8 cellular contexts compared by ENCODE assay signal in the genomic region with DNA sequence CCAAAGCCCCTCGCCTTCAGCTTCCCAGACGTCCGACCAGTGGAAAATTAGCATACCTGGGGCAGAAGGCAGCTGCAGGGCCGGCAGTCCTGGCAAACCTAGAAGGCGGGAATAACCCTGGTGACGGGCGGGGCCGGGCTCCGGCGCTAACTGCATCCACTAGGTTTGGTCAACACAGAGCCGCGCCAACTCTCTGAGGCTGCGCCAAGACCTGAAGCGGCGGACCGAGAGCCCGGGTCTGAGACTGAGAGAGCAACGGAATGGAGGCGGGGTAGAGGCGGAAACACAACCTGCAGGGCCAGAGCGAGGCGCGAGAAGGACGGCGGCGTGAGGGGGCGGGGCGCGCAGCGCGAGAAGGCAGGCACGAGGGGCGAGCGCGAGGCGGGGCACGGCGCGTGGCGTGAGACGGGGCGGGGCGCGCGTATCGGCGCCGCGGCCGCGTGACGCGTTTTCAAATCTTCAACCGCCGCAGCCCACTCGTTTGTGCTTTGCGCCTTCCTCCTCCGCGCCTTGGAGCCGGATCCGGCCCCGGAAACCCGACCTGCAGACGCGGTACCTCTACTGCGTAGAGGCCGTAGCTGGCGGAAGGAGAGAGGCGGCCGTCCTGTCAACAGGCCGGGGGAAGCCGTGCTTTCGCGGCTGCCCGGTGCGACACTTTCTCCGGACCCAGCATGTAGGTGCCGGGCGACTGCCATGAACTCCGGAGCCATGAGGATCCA. TPM values are rescaled to one million over a fixed set of nuclear protein-coding genes. Genes with fewer than 3 reads are reported as not detected.
DNase-seq lines count a peak whose midpoint lies in the region; ATAC-seq and TF ChIP-seq lines count a peak whose summit lies in the region.

A gene with protein sequence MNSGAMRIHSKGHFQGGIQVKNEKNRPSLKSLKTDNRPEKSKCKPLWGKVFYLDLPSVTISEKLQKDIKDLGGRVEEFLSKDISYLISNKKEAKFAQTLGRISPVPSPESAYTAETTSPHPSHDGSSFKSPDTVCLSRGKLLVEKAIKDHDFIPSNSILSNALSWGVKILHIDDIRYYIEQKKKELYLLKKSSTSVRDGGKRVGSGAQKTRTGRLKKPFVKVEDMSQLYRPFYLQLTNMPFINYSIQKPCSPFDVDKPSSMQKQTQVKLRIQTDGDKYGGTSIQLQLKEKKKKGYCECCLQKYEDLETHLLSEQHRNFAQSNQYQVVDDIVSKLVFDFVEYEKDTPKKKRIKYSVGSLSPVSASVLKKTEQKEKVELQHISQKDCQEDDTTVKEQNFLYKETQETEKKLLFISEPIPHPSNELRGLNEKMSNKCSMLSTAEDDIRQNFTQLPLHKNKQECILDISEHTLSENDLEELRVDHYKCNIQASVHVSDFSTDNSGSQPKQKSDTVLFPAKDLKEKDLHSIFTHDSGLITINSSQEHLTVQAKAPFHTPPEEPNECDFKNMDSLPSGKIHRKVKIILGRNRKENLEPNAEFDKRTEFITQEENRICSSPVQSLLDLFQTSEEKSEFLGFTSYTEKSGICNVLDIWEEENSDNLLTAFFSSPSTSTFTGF (plus strand): TSS at position 454 of the 719 bp plus-strand sequence. CDS start 240 bp downstream, at position 694.
TSS of gene SLC25A40 (minus strand) at position 321 of the 719 bp plus-strand sequence. CDS start 17,633 bp downstream, outside the sequence.

- POLR2A ChIA-PET in GM10248 (lab: Yijun Ruan, JAX), result no interaction called here
- POLR2A ChIA-PET in SK-N-SH (lab: Yijun Ruan, JAX), result interaction anchor here (1.6 kb wide), 1 partner anchor 58 kb away, joined by 9 read pairs; the partner anchor contains the start of gene ADAM22

- 3% methylated on average over 31 of the region's 80 CpGs for WGBS in SK-N-SH (ENCODE audit: low lambda C conversion rate)

- H3K27ac ChIP-seq in SK-N-SH (ENCODE audit: low read depth in 2 of 2, low read length in 1 of 2), result peak within 1 kb of the TSS; percentile 85 to 95

- no peak for TF ChIP-seq RAD21 in SK-N-SH (IDR thresholded peaks at IDR 0.05; ENCODE audit: low read length)

- CTCF ChIA-PET in GM10248 (lab: Yijun Ruan, JAX) (interaction anchor here (1.3 kb wide), 1 partner anchor 12 kb away, joined by 4 read pairs; no protein-coding TSS in a partner anchor), SK-N-SH (lab: Yijun Ruan, JAX) (interaction anchor here (0.6 to 1.7 kb wide), 6 partner anchors 11 to 370 kb away, joined by 3 to 16 read pairs (median 4); no protein-coding TSS in a partner anchor)

- TF ChIP-seq EP300 in SK-N-SH (IDR thresholded peaks at IDR 0.05; ENCODE audit: borderline replicate concordance in 1 of 2, low read depth in 1 of 2, low read length in 1 of 2), result peak; percentile 4 to 34; a peak in 1 of 4 replicates

- peak within 1 kb of the TSS; percentile 92 for H3K4me3 ChIP-seq in SK-N-SH (ENCODE audit: low read depth in 2 of 2, low read length in 1 of 2)

- peaks cover 88% of the 10 kb centered on the region for H3K79me2 ChIP-seq in SK-N-SH (ENCODE audit: insufficient read depth)

- no peaks in the 10 kb centered on the region for H4K20me1 ChIP-seq in SK-N-SH (ENCODE audit: insufficient read depth)

- peak within 1 kb of the TSS; percentile 96 for H2AFZ ChIP-seq in SK-N-SH (ENCODE audit: low read depth)

- H3F3A ChIP-seq in SK-N-SH (replicated peaks; ENCODE audit: insufficient read depth), result peaks cover 18% of the 10 kb centered on the region

- TF ChIP-seq CTCF in GM10248 (IDR thresholded peaks at IDR 0.05; ENCODE audit: control extremely low read depth, extremely low read depth, low read depth, missing control alignments) (no peak), SK-N-SH (IDR thresholded peaks at IDR 0.05) (no peak; the same call in 1 of the 2 replicates)

- H3K4me1 ChIP-seq in SK-N-SH (ENCODE audit: control insufficient read depth in 1 of 2, insufficient read depth in 2 of 2, low read depth in 1 of 2, low read length in 1 of 2), result peaks cover 0 to 13% of the 10 kb centered on the region in 2 experiments; a peak in 1 of 4 replicates

- peak; percentile 92 for ATAC-seq in HG02610 (IDR thresholded peaks at IDR 0.05; ENCODE audit: unreplicated experiment)

- H3K27me3 ChIP-seq in SK-N-SH (ENCODE audit: insufficient read depth), result no peaks in the 10 kb centered on the region

- DNase-seq in GM10248 (ENCODE audit: extremely low spot score) (peak; percentile 94), NCI-H1092 (lab: John Stamatoyannopoulos, UW) (peak; percentile 95), SK-N-SH (peak; percentile 97), globus pallidus (ENCODE audit: low spot score) (peak; percentile 85), nucleus accumbens (lab: John Stamatoyannopoulos, UW) (peak; percentile 17 to 96 (median 86)), superior temporal gyrus (ENCODE audit: extremely low spot score) (peak; percentile 89)
- DNase-seq in activated naive CD4-positive, alpha-beta T cell treated with anti-CD3 and anti-CD28 coated beads, Interleukin-2, amount 50 U/mL, for 16 hours, result peak; percentile 97

- H3K36me3 ChIP-seq in SK-N-SH (replicated peaks in 1 of 2; ENCODE audit: control insufficient read depth in 1 of 2, insufficient read depth in 2 of 2, low read length in 1 of 2), result peaks cover 15 to 35% of the 10 kb centered on the region in 2 experiments

- H3K4me2 ChIP-seq in SK-N-SH, result peak within 1 kb of the TSS; percentile 74

- H3K9ac ChIP-seq in SK-N-SH, result peak within 1 kb of the TSS; percentile 83

- no peaks in the 10 kb centered on the region for H3K9me2 ChIP-seq in SK-N-SH

- peaks cover 3% of the 10 kb centered on the region; the same call in 1 of the 2 replicates for H3K9me3 ChIP-seq in SK-N-SH

TF ChIP-seq in SK-N-SH, 30 proteins besides CTCF, POLR2A, EP300 and RAD21 (continues in another document):
- TF ChIP-seq EZH2phosphoT487 (IDR thresholded peaks at IDR 0.05; ENCODE audit: borderline replicate concordance, low read depth) (no peak), FOXM1 (IDR thresholded peaks at IDR 0.05; ENCODE audit: low read depth) (peak; percentile 89), ZBTB33 (IDR thresholded peaks at IDR 0.05; ENCODE audit: borderline replicate concordance, low read depth) (peak; percentile 48; the same call in 1 of the 2 replicates), REST (IDR thresholded peaks at IDR 0.05; ENCODE audit: low read depth, low read length) (no peak; the same call in 1 of the 2 replicates), YY1 (IDR thresholded peaks at IDR 0.05; ENCODE audit: low read depth) (peak; percentile 48), MAX (IDR thresholded peaks at IDR 0.05; ENCODE audit: low read depth) (peak; percentile 92), RXRA (IDR thresholded peaks at IDR 0.05; ENCODE audit: borderline replicate concordance, low read depth) (peak; percentile 39; the same call in 1 of the 2 replicates), ELF1 (IDR thresholded peaks at IDR 0.05) (peak; percentile 60; the same call in 1 of the 2 replicates), RCOR1 (IDR thresholded peaks at IDR 0.05; ENCODE audit: low read length) (0 out of 2 replicates have a peak, but pooled peaks have one; percentile 35)

RNA-seq across cellular contexts. Expression of the first gene that starts in this region (rescaled TPM):
- polyA plus RNA-seq in SK-N-SH (2012; rRNA removed), result 5.1 and 7.6 TPM in 2 replicates
- 8.5 and 11.3 TPM in 2 replicates for polyA plus RNA-seq in SK-N-SH (2012; cell fraction: cytosol; rRNA removed)
- 4.5 and 7.5 TPM in 2 replicates for polyA plus RNA-seq in SK-N-SH (2012; cell fraction: nucleus; rRNA removed)

RNA-seq across cellular contexts. Expression of gene SLC25A40, which starts in this region (rescaled TPM):
- 5.5 and 8.5 TPM in 2 replicates for polyA plus RNA-seq in SK-N-SH (2012; rRNA removed)
- 8.7 and 8.8 TPM in 2 replicates for polyA plus RNA-seq in SK-N-SH (2012; cell fraction: cytosol; rRNA removed)
- polyA plus RNA-seq in SK-N-SH (2012; cell fraction: nucleus; rRNA removed), result 5.5 and 12.7 TPM in 2 replicates

Comparison
In these comparisons a context has a peak if more than half of its experiments do, and no peak if none do; other contexts are left out.
1. Peak in every context shown above with its lines: DNase-seq, ATAC-seq, H3K4me3 ChIP-seq and H3K27ac ChIP-seq.